Comparison of ENCODE assay signal across 27 cellular contexts in genomic region chr22:35605787-35606492, GRCh38. TPM values are rescaled to one million over a fixed set of nuclear protein-coding genes. Genes with fewer than 3 reads are reported as not detected.
DNase-seq lines count a peak whose midpoint lies in the region; ATAC-seq and TF ChIP-seq lines count a peak whose summit lies in the region.
"Had no signal": no experiment of that assay in that cellular context is flagged by ENCODE, and none has a peak within 500 bp of the region (broad histone marks: within the 10 kb centered on the region; RNA-seq: fewer than 3 reads in every experiment).

No MANE protein-coding gene starts in this region.

- peak overlapping the region in 1 of 2 experiments; percentile 97; a peak in 2 of 4 replicates for H3K27ac ChIP-seq in SK-N-SH (ENCODE audit: low read depth in 2 of 2, low read length in 1 of 2)
- H3K27ac ChIP-seq in cardiac muscle cell = peak overlapping the region; percentile 93
- H3K27ac ChIP-seq in temporal lobe (ENCODE audit: low read depth, low read length) = peak overlapping the region; percentile 41
- no peak overlapping the region for H3K27ac ChIP-seq in tibial nerve
- H3K27ac ChIP-seq: KMS-11, uterus had no signal

- H3K9ac ChIP-seq in SK-N-SH = no peak overlapping the region
- H3K9ac ChIP-seq: KMS-11 had no signal

- H3K27ac Mint-ChIP-seq in neural crest cell (ENCODE audit: unreplicated experiment) = peak overlapping the region; percentile 73
- no peak overlapping the region for H3K27ac Mint-ChIP-seq in stimulated activated effector memory CD8-positive, alpha-beta T cell treated with anti-CD3 and anti-CD28 coated beads, Interleukin-12 subunit alpha, Interleukin-12 subunit beta, amount 100 ng/mL, for 72 hours
- H3K27ac Mint-ChIP-seq: activated naive CD4-positive, alpha-beta T cell treated with anti-CD3 and anti-CD28 coated beads for 36 hours; activated T-cell treated with anti-CD3 and anti-CD28 coated beads, Interleukin-2, amount 50 U/mL, for 72 hours; CD4-positive, alpha-beta memory T cell; memory B cell; natural killer cell treated with Interleukin-12 subunit alpha and Interleukin-12 subunit beta and Interleukin-15 and Interleukin-18, amount 100 ng/mL, for 72 hours had no signal

- H3K9me3 ChIP-seq in SK-N-SH (no peaks in the 10 kb centered on the region), cardiac muscle cell (ENCODE audit: low read depth) (no peaks in the 10 kb centered on the region), MG63 (no peaks in the 10 kb centered on the region), tibial nerve (no peaks in the 10 kb centered on the region)
- H3K9me3 ChIP-seq: uterus had no signal

- TF ChIP-seq POLR2A in tibial nerve (IDR thresholded peaks at IDR 0.05) = no peak

- H3K4me3 Mint-ChIP-seq in neural crest cell = no peak overlapping the region
- no peak overlapping the region for H3K4me3 Mint-ChIP-seq in stimulated activated effector memory CD8-positive, alpha-beta T cell treated with anti-CD3 and anti-CD28 coated beads, Interleukin-12 subunit alpha, Interleukin-12 subunit beta, amount 100 ng/mL, for 72 hours
- H3K4me3 Mint-ChIP-seq: activated naive CD4-positive, alpha-beta T cell treated with anti-CD3 and anti-CD28 coated beads for 36 hours; CD4-positive, alpha-beta memory T cell; memory B cell; natural killer cell treated with Interleukin-12 subunit alpha and Interleukin-12 subunit beta and Interleukin-15 and Interleukin-18, amount 100 ng/mL, for 72 hours; stimulated activated naive CD8-positive, alpha-beta T cell treated with anti-CD3 and anti-CD28 coated beads, Interleukin-15, amount 100 ng/mL, for 72 hours had no signal

- CTCF ChIA-PET in SK-N-SH (lab: Yijun Ruan, JAX) = interaction anchor here (0.9 to 2.7 kb wide), 6 partner anchors 15 to 518 kb away, joined by 3 to 14 read pairs (median 7); no protein-coding TSS in a partner anchor

- H3K27me3 ChIP-seq in SK-N-SH (ENCODE audit: insufficient read depth) (no peaks in the 10 kb centered on the region; the same call in 1 of the 2 replicates), cardiac muscle cell (no peaks in the 10 kb centered on the region), MG63 (no peaks in the 10 kb centered on the region), tibial nerve (no peaks in the 10 kb centered on the region)
- H3K27me3 ChIP-seq: uterus had no signal

- H3K9me3 Mint-ChIP-seq in neural crest cell = no peaks in the 10 kb centered on the region
- H3K9me3 Mint-ChIP-seq in stimulated activated effector memory CD8-positive, alpha-beta T cell treated with anti-CD3 and anti-CD28 coated beads, Interleukin-12 subunit alpha, Interleukin-12 subunit beta, amount 100 ng/mL, for 72 hours = no peaks in the 10 kb centered on the region
- H3K9me3 Mint-ChIP-seq: activated naive CD4-positive, alpha-beta T cell treated with anti-CD3 and anti-CD28 coated beads for 36 hours; activated T-cell treated with anti-CD3 and anti-CD28 coated beads, Interleukin-2, amount 50 U/mL, for 72 hours; CD4-positive, alpha-beta memory T cell; memory B cell; natural killer cell treated with Interleukin-12 subunit alpha and Interleukin-12 subunit beta and Interleukin-15 and Interleukin-18, amount 100 ng/mL, for 72 hours; stimulated activated naive CD8-positive, alpha-beta T cell treated with anti-CD3 and anti-CD28 coated beads, Interleukin-15, amount 100 ng/mL, for 72 hours had no signal

- DNase-seq in SK-N-SH = peak; percentile 57
- DNase-seq in cardiac muscle cell (ENCODE audit: low read depth in 1 of 2, low spot score in 1 of 2) = no peak
- no peak for DNase-seq in neural crest cell (ENCODE audit: low read depth, low spot score)
- no peak for DNase-seq in stimulated activated effector memory CD8-positive, alpha-beta T cell treated with anti-CD3 and anti-CD28 coated beads, Interleukin-12 subunit alpha, Interleukin-12 subunit beta, amount 100 ng/mL, for 72 hours (ENCODE audit: low spot score in 2 of 2)
- DNase-seq in MG63 = no peak
- DNase-seq in tibial nerve (ENCODE audit: low spot score in 2 of 2) = no peak
- DNase-seq: activated CD4-positive, CD25-positive, alpha-beta regulatory T cell treated with anti-CD3 and anti-CD28 coated beads, Interleukin-2, amount 50 U/mL, for 72 hours; activated naive CD4-positive, alpha-beta T cell treated with anti-CD3 and anti-CD28 coated beads for 36 hours; activated T-cell treated with anti-CD3 and anti-CD28 coated beads, Interleukin-2, amount 50 U/mL, for 72 hours; CD4-positive, alpha-beta memory T cell; cerebellar nuclear complex; effector CD4-positive, alpha-beta T cell; erythroblast; foreskin melanocyte; NCI-H187; NCI-H774; SHP77; stimulated activated CD4-positive, alpha-beta T cell treated with anti-CD3 and anti-CD28 coated beads, Interleukin-4, amount 100 ng/mL, for 1 hour; stimulated activated naive CD8-positive, alpha-beta T cell treated with anti-CD3 and anti-CD28 coated beads, Interleukin-15, amount 100 ng/mL, for 72 hours; uterus had no signal

- no peak overlapping the region for H2AFZ ChIP-seq in SK-N-SH (ENCODE audit: low read depth)

- H3F3A ChIP-seq in SK-N-SH (replicated peaks; ENCODE audit: insufficient read depth) = peaks cover 3% of the 10 kb centered on the region

- no peaks in the 10 kb centered on the region for H4K20me1 ChIP-seq in SK-N-SH (ENCODE audit: insufficient read depth)

- 74% methylated on average over 11 of the region's 14 CpGs for WGBS in SK-N-SH (ENCODE audit: low lambda C conversion rate)
- 69 to 76% methylated on average over 14 of the region's 14 CpGs for WGBS in tibial nerve, 2 donors

- TF ChIP-seq EP300 in SK-N-SH (IDR thresholded peaks at IDR 0.05; ENCODE audit: borderline replicate concordance in 1 of 2, low read depth in 1 of 2, low read length in 1 of 2) (peak in 1 of 2 experiments; percentile 69; a peak in 2 of 4 replicates), tibial nerve (IDR thresholded peaks at IDR 0.05) (no peak)

- TF ChIP-seq CTCF in SK-N-SH (IDR thresholded peaks at IDR 0.05) (no peak), cardiac muscle cell (IDR thresholded peaks at IDR 0.05; ENCODE audit: low read depth, low read length) (no peak), neural crest cell (conservative IDR thresholded peaks at IDR 0.05) (no peak), tibial nerve (IDR thresholded peaks at IDR 0.05) (no peak)

- peaks cover 0 to 52% of the 10 kb centered on the region in 2 experiments; a peak in 2 of 4 replicates for H3K4me1 ChIP-seq in SK-N-SH (ENCODE audit: control insufficient read depth in 1 of 2, insufficient read depth in 2 of 2, low read depth in 1 of 2, low read length in 1 of 2)
- H3K4me1 ChIP-seq in cardiac muscle cell (ENCODE audit: low read depth) = peaks cover 25% of the 10 kb centered on the region
- H3K4me1 ChIP-seq in tibial nerve = no peaks in the 10 kb centered on the region
- H3K4me1 ChIP-seq: uterus had no signal

- peaks cover 6% of the 10 kb centered on the region for H3K4me1 Mint-ChIP-seq in neural crest cell
- H3K4me1 Mint-ChIP-seq in stimulated activated effector memory CD8-positive, alpha-beta T cell treated with anti-CD3 and anti-CD28 coated beads, Interleukin-12 subunit alpha, Interleukin-12 subunit beta, amount 100 ng/mL, for 72 hours = peaks cover 32% of the 10 kb centered on the region
- H3K4me1 Mint-ChIP-seq: CD4-positive, alpha-beta memory T cell had no signal

- no peak; the same call in 1 of the 2 replicates for TF ChIP-seq RAD21 in SK-N-SH (IDR thresholded peaks at IDR 0.05; ENCODE audit: low read length)

- no peaks in the 10 kb centered on the region for H3K9me2 ChIP-seq in SK-N-SH

- no peaks in the 10 kb centered on the region for H3K36me3 Mint-ChIP-seq in neural crest cell (ENCODE audit: low read depth)
- H3K36me3 Mint-ChIP-seq in stimulated activated effector memory CD8-positive, alpha-beta T cell treated with anti-CD3 and anti-CD28 coated beads, Interleukin-12 subunit alpha, Interleukin-12 subunit beta, amount 100 ng/mL, for 72 hours = no peaks in the 10 kb centered on the region
- H3K36me3 Mint-ChIP-seq: CD4-positive, alpha-beta memory T cell; memory B cell; natural killer cell treated with Interleukin-12 subunit alpha and Interleukin-12 subunit beta and Interleukin-15 and Interleukin-18, amount 100 ng/mL, for 72 hours had no signal

- ATAC-seq in stimulated activated effector memory CD8-positive, alpha-beta T cell treated with anti-CD3 and anti-CD28 coated beads, Interleukin-12 subunit alpha, Interleukin-12 subunit beta, amount 100 ng/mL, for 72 hours = no peak
- ATAC-seq: natural killer cell treated with Interleukin-12 subunit alpha and Interleukin-12 subunit beta and Interleukin-15 and Interleukin-18, amount 100 ng/mL, for 72 hours had no signal

- POLR2A ChIA-PET in SK-N-SH (lab: Yijun Ruan, JAX) = interaction anchor here (1.3 to 1.5 kb wide), 2 partner anchors 15 to 64 kb away, joined by 3 to 6 read pairs; no protein-coding TSS in a partner anchor

- no peak overlapping the region for H3K4me2 ChIP-seq in SK-N-SH
- H3K4me2 ChIP-seq: KMS-11, smooth muscle cell had no signal

- H3K4me3 ChIP-seq in SK-N-SH (ENCODE audit: low read depth in 2 of 2, low read length in 1 of 2) = no peak overlapping the region
- no peak overlapping the region for H3K4me3 ChIP-seq in cardiac muscle cell
- no peak overlapping the region for H3K4me3 ChIP-seq in MG63
- no peak overlapping the region for H3K4me3 ChIP-seq in tibial nerve
- H3K4me3 ChIP-seq: smooth muscle cell, uterus had no signal

- H3K36me3 ChIP-seq in SK-N-SH (replicated peaks in 1 of 2; ENCODE audit: control insufficient read depth in 1 of 2, insufficient read depth in 2 of 2, low read length in 1 of 2) (no peaks in the 10 kb centered on the region), cardiac muscle cell (peaks cover 13% of the 10 kb centered on the region), MG63 (no peaks in the 10 kb centered on the region), tibial nerve (no peaks in the 10 kb centered on the region)
- H3K36me3 ChIP-seq: uterus had no signal

- H3K27me3 Mint-ChIP-seq in neural crest cell (ENCODE audit: low read depth) = no peaks in the 10 kb centered on the region

- no peaks in the 10 kb centered on the region for H3K79me2 ChIP-seq in SK-N-SH (ENCODE audit: insufficient read depth)

RNA-seq across cellular contexts. Expression of gene MB, which starts 11.2 kb away (rescaled TPM):
- polyA plus RNA-seq in SK-N-SH (2012; rRNA removed) (0.86 and 0.95 TPM in 2 replicates), cardiac muscle cell (829 and 1,030 TPM in 2 replicates)
- 0.59 and 0.71 TPM in 2 replicates for polyA plus RNA-seq in SK-N-SH (2012; cell fraction: cytosol; rRNA removed)
- polyA plus RNA-seq in SK-N-SH (2012; cell fraction: nucleus; rRNA removed) = 0.21 and 0.29 TPM in 2 replicates
- total RNA-seq in cardiac muscle cell (952 and 1,065 TPM in 2 replicates), neural crest cell (not detected in 2 replicates), temporal lobe (not detected), tibial nerve (not detected)
- total RNA-seq in MG63 (2014; rRNA removed; shearing (Covaris generic); ENCODE audit: low replicate concordance) = 2.3 and 6.3 TPM in 2 replicates
- total RNA-seq: activated naive CD4-positive, alpha-beta T cell treated with anti-CD3 and anti-CD28 coated beads for 36 hours; CD4-positive, alpha-beta memory T cell; H1; natural killer cell treated with Interleukin-12 subunit alpha and Interleukin-12 subunit beta and Interleukin-15 and Interleukin-18, amount 100 ng/mL, for 72 hours; smooth muscle cell had no signal
- polyA plus RNA-seq: CD4-positive, alpha-beta memory T cell; keratinocyte had no signal

RNA-seq across cellular contexts. Expression of gene APOL6, which starts 42.3 kb away (rescaled TPM):
- polyA plus RNA-seq in SK-N-SH (2012; rRNA removed) = 0.88 and 0.90 TPM in 2 replicates
- 0.92 and 0.95 TPM in 2 replicates for polyA plus RNA-seq in SK-N-SH (2012; cell fraction: cytosol; rRNA removed)
- 0.65 and 1.0 TPM in 2 replicates for polyA plus RNA-seq in SK-N-SH (2012; cell fraction: nucleus; rRNA removed)
- total RNA-seq in cardiac muscle cell = not detected in 2 replicates
- 0.07 TPM in 1 of 2 replicates, not detected in the other for polyA plus RNA-seq in cardiac muscle cell
- 0.02 TPM in 1 of 2 replicates, not detected in the other for total RNA-seq in neural crest cell
- 0.74 TPM for total RNA-seq in temporal lobe
- total RNA-seq in MG63 (2014; rRNA removed; shearing (Covaris generic); ENCODE audit: low replicate concordance) = 8.5 and 9.9 TPM in 2 replicates
- total RNA-seq in tibial nerve = 10 to 100 TPM in 3 of 4 donors, 1 to 10 TPM in 1; 9.2 to 24.9 (median 19.6) TPM

Comparison
In these comparisons a context has a peak if more than half of its experiments do, and no peak if none do; other contexts are left out.
1. H3K27ac ChIP-seq: peak in cardiac muscle cell (single experiment) and temporal lobe (single experiment); none in tibial nerve (0 of 4).
2. RNA of gene MB, which starts 11.2 kb away (total RNA-seq): 952 to 1,065 TPM in cardiac muscle cell; 2.3 to 6.3 TPM in MG63, not detected in neural crest cell, not detected in temporal lobe (single experiment) and not detected in tibial nerve; every median in the first group is over 100 times any median in the second.